In the genomic region with DNA sequence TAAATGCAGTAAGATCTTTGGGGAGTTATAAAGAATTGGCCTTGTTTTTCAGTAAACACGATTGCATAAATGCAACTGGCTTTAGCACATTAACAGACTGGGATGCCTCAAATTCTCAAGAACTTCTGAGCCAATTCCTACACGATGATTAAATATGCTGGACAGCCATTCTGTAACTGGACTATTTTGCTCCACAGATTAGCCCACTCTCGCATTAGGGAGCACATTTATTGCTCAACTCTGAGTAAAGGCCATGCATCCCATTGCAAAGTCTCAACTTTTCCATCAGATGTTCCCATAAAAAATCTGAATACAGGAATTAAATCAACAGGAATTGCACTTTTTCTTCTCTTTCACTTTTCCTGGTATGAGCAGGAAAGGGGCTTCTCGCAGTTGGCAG, we compare ENCODE assay signal across 18 cellular contexts.
A peak's percentile ranks its signal among the peaks of the same experiment; 100 is the strongest.
DNase-seq lines count a peak whose midpoint lies in the region; ATAC-seq, FAIRE-seq and TF ChIP-seq lines count a peak whose summit lies in the region.
"Had no signal": no experiment of that assay in that cellular context is flagged by ENCODE, and none has a peak within 500 bp of the region (broad histone marks: within the 10 kb centered on the region; RNA-seq: fewer than 3 reads in every experiment).

No MANE protein-coding gene starts in this region.

- H2BK5ac ChIP-seq in trophoblast cell (ENCODE audit: low read depth, low read length, poor library complexity) = no peak overlapping the region

- H3K18ac ChIP-seq in trophoblast cell (ENCODE audit: low read length) = no peak overlapping the region

- no peaks in the 10 kb centered on the region for H3K79me2 ChIP-seq in trophoblast cell (ENCODE audit: control insufficient read depth, insufficient read depth, low read length, poor library complexity)

- peak overlapping the region; percentile 50; the same call in 2 of the 3 replicates for H3K4me2 ChIP-seq in A549
- no peak overlapping the region for H3K4me2 ChIP-seq in trophoblast cell (ENCODE audit: low read length)

- H3K27ac ChIP-seq in A549 (peak overlapping the region; percentile 68 to 84; a peak in 3 of 6 replicates), trophoblast cell (ENCODE audit: low read depth, low read length) (no peak overlapping the region)
- H3K27ac ChIP-seq: prostate gland had no signal

- H4K91ac ChIP-seq in trophoblast cell (ENCODE audit: low read depth, low read length) = no peak overlapping the region

- H3K4me3 ChIP-seq in A549 = no peak overlapping the region
- no peak overlapping the region for H3K4me3 ChIP-seq in trophoblast cell (ENCODE audit: low read depth, low read length)
- H3K4me3 ChIP-seq: prostate gland had no signal

- no peaks in the 10 kb centered on the region for H3K36me3 ChIP-seq in trophoblast cell (ENCODE audit: control insufficient read depth in 1 of 2, insufficient read depth in 2 of 2, low read length in 2 of 2)
- H3K36me3 ChIP-seq: prostate gland had no signal

- no peak overlapping the region for H3K4ac ChIP-seq in trophoblast cell (ENCODE audit: low read depth, low read length)

- no peak overlapping the region for H2AK5ac ChIP-seq in trophoblast cell (ENCODE audit: low read length)

- no peak for FAIRE-seq in A549 (lab: Jason Lieb, UNC)

- no peak for TF ChIP-seq RAD21 in A549 (conservative IDR thresholded peaks at IDR 0.05 in 1 of 2, IDR thresholded peaks at IDR 0.05 in 1 of 2)

- H3K79me1 ChIP-seq in trophoblast cell (ENCODE audit: low read length) = no peaks in the 10 kb centered on the region

- no peak overlapping the region for H2BK120ac ChIP-seq in trophoblast cell (ENCODE audit: insufficient read depth, low read length, poor library complexity)

- 88% methylated on average over 4 of the region's 4 CpGs for WGBS in A549 (ENCODE audit: missing lambda C conversion rate)
- no CpG with 5 or more reads among the region's 4 CpGs for WGBS in trophoblast cell (ENCODE audit: extremely low coverage, insufficient coverage, insufficient read length)

- H3K4me1 ChIP-seq in A549 = peaks cover 25% of the 10 kb centered on the region
- H3K4me1 ChIP-seq in trophoblast cell (ENCODE audit: control insufficient read depth in 1 of 2, insufficient read depth in 2 of 2, low read length in 2 of 2) = peaks cover 5% of the 10 kb centered on the region in 2 experiments
- H3K4me1 ChIP-seq: prostate gland had no signal

- no peak for TF ChIP-seq EP300 in A549 (IDR thresholded peaks at IDR 0.05)

- H4K8ac ChIP-seq in trophoblast cell (ENCODE audit: low read depth, low read length) = no peak overlapping the region

- peaks cover 3% of the 10 kb centered on the region for H3K9me3 ChIP-seq in A549
- H3K9me3 ChIP-seq in trophoblast cell (ENCODE audit: insufficient read depth, low read depth, low read length) = no peaks in the 10 kb centered on the region
- H3K9me3 ChIP-seq: prostate gland had no signal

- H2BK12ac ChIP-seq in trophoblast cell (ENCODE audit: low read length) = no peak overlapping the region

- TF ChIP-seq POLR2A in A549 (IDR thresholded peaks at IDR 0.05; ENCODE audit: low read length) = no peak

- H3K9ac ChIP-seq in trophoblast cell (ENCODE audit: low read length) = no peak overlapping the region

- ATAC-seq in A549 (no peak), GM19463 (IDR thresholded peaks at IDR 0.05; ENCODE audit: unreplicated experiment) (no peak)
- ATAC-seq: activated T-cell treated with anti-CD3 and anti-CD28 coated beads, Interleukin-2, amount 50 U/mL, for 72 hours had no signal

- H4K12ac ChIP-seq in trophoblast cell (ENCODE audit: low read depth, low read length) = no peak overlapping the region

- H3K23ac ChIP-seq in trophoblast cell (ENCODE audit: low read length) = no peak overlapping the region

- no peak overlapping the region for H3K14ac ChIP-seq in trophoblast cell (ENCODE audit: low read length)

- POLR2A ChIA-PET in A549 (lab: Yijun Ruan, JAX) = no interaction called here

- no peaks in the 10 kb centered on the region for H3K27me3 ChIP-seq in trophoblast cell (ENCODE audit: insufficient read depth, low read length)

- DNase-seq in A549 (ENCODE audit: low read depth in 1 of 2, low spot score in 1 of 2) = no peak
- DNase-seq in LHCN-M2 (ENCODE audit: low read depth) = peak; percentile 57
- peak; percentile 77 for DNase-seq in fibroblast of the conjunctiva (ENCODE audit: low read depth)
- DNase-seq in trophoblast cell = peak; percentile 52 to 83
- DNase-seq in SKM-1 treated with dmso at 0.1 percent for 144 hours (lab: John Stamatoyannopoulos, UW; ENCODE audit: unreplicated experiment) = no peak
- no peak for DNase-seq in DMS53 (lab: John Stamatoyannopoulos, UW)
- no peak for DNase-seq in iPS-NIHi11 (ENCODE audit: low spot score)
- DNase-seq: activated CD4-positive, alpha-beta T cell treated with anti-CD3 and anti-CD28 coated beads for 48 hours; activated T-cell treated with anti-CD3 and anti-CD28 coated beads, Interleukin-2, amount 50 U/mL, for 72 hours; AML-193; anterior cingulate cortex; DND-41; effector CD8-positive, alpha-beta T cell; H9; hypothalamus; MM.1S had no signal

- CTCF ChIA-PET in A549 (lab: Yijun Ruan, JAX) = no interaction called here

- H2AFZ ChIP-seq in trophoblast cell (ENCODE audit: insufficient read depth, low read length, poor library complexity) = no peak overlapping the region

- TF ChIP-seq CTCF in A549 (IDR thresholded peaks at IDR 0.05) = no peak

TF ChIP-seq in A549, 52 proteins besides CTCF, POLR2A, EP300 and RAD21:
- TF ChIP-seq, protein P1, sequence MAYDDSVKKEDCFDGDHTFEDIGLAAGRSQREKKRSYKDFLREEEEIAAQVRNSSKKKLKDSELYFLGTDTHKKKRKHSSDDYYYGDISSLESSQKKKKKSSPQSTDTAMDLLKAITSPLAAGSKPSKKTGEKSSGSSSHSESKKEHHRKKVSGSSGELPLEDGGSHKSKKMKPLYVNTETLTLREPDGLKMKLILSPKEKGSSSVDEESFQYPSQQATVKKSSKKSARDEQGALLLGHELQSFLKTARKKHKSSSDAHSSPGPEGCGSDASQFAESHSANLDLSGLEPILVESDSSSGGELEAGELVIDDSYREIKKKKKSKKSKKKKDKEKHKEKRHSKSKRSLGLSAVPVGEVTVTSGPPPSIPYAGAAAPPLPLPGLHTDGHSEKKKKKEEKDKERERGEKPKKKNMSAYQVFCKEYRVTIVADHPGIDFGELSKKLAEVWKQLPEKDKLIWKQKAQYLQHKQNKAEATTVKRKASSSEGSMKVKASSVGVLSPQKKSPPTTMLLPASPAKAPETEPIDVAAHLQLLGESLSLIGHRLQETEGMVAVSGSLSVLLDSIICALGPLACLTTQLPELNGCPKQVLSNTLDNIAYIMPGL (CRISPR knock-in tag; IDR thresholded peaks at IDR 0.05; ENCODE audit: borderline replicate concordance) = no peak
- no peak for TF ChIP-seq ZSCAN20 (CRISPR knock-in tag; IDR thresholded peaks at IDR 0.05)

Comparison
In these comparisons a context has a peak if more than half of its experiments do, and no peak if none do; other contexts are left out.
1. DNase-seq: peak in LHCN-M2 (single experiment), fibroblast of the conjunctiva (single experiment) and trophoblast cell (2 of 2); none in A549 (0 of 2), SKM-1 treated with dmso at 0.1 percent for 144 hours (single experiment), DMS53 (single experiment) and iPS-NIHi11 (single experiment).